Comparison of ENCODE assay signal across 8 cellular contexts in genomic region chr11:27700351-27701261, GRCh38. TPM values are rescaled to one million over a fixed set of nuclear protein-coding genes. Genes with fewer than 3 reads are reported as not detected.
DNase-seq lines count a peak whose midpoint lies in the region; ATAC-seq and TF ChIP-seq lines count a peak whose summit lies in the region.

Gene BDNF, minus strand, starts transcription at chr11:27700455. Its CDS starts 41,891 bp downstream, at chr11:27658564.

- H3K36me3 ChIP-seq in SU-DHL-6 (ENCODE audit: low read length): no peaks in the 10 kb centered on the region
- no peaks in the 10 kb centered on the region for H3K36me3 ChIP-seq in naive thymus-derived CD4-positive, alpha-beta T cell (ENCODE audit: control insufficient read depth in 2 of 3, insufficient read depth in 3 of 3, low read length in 3 of 3)

- DNase-seq in ELR (ENCODE audit: low read depth): peak; percentile 77
- peak; percentile 72 for DNase-seq in HCEC 1CT
- no peak for DNase-seq in naive thymus-derived CD4-positive, alpha-beta T cell
- no peak for DNase-seq in effector CD8-positive, alpha-beta T cell (lab: John Stamatoyannopoulos, UW)
- DNase-seq in DMS153 (lab: John Stamatoyannopoulos, UW): no peak

- no peak for TF ChIP-seq CTCF in SU-DHL-6 (IDR thresholded peaks at IDR 0.05; ENCODE audit: insufficient read depth, low read length, poor library complexity, severe bottlenecking)

- no peaks in the 10 kb centered on the region for H3F3A ChIP-seq in SU-DHL-6 (ENCODE audit: insufficient read depth)

- H2AFZ ChIP-seq in SU-DHL-6 (ENCODE audit: low read depth, low read length, severe bottlenecking): peak within 1 kb of the TSS; percentile 97

- H3K27ac ChIP-seq in SU-DHL-6 (ENCODE audit: low read depth, low read length): no peak within 1 kb of the TSS
- H3K27ac ChIP-seq in naive thymus-derived CD4-positive, alpha-beta T cell (ENCODE audit: low read depth, low read length): no peak within 1 kb of the TSS

- no peaks in the 10 kb centered on the region for H3K79me2 ChIP-seq in SU-DHL-6 (ENCODE audit: insufficient read depth, low read length)

- H3K4me1 Mint-ChIP-seq in naive thymus-derived CD4-positive, alpha-beta T cell: peaks cover 12 to 32% (median 25%) of the 10 kb centered on the region in 7 donors

- POLR2A ChIA-PET in naive thymus-derived CD4-positive, alpha-beta T cell (lab: Charles Lee): no interaction called here

- peak within 1 kb of the TSS; percentile 75 to 91 (median 83) for H3K4me3 Mint-ChIP-seq in naive thymus-derived CD4-positive, alpha-beta T cell

- peaks cover 65 to 81% (median 75%) of the 10 kb centered on the region in 5 donors for H3K27me3 Mint-ChIP-seq in naive thymus-derived CD4-positive, alpha-beta T cell

- peak within 1 kb of the TSS; percentile 77 for H3K4me2 ChIP-seq in SU-DHL-6 (ENCODE audit: low read depth, low read length, poor library complexity, severe bottlenecking)

- intact Hi-C loops in naive thymus-derived CD4-positive, alpha-beta T cell (cut with micrococcal nuclease): loop anchor here in 1 of 2 donors (1.0 kb wide), 1 partner anchor 22 kb away; no protein-coding TSS in a partner anchor

- H3K9ac ChIP-seq in SU-DHL-6 (ENCODE audit: low read length): peak within 1 kb of the TSS; percentile 18

- H3K4me3 ChIP-seq in SU-DHL-6 (ENCODE audit: insufficient read depth, low read length, poor library complexity, severe bottlenecking): peak within 1 kb of the TSS; percentile 54
- H3K4me3 ChIP-seq in naive thymus-derived CD4-positive, alpha-beta T cell (ENCODE audit: low read length): peak within 1 kb of the TSS; percentile 31

- peak within 1 kb of the TSS in 1 of 9 donors; percentile 65 for H3K27ac Mint-ChIP-seq in naive thymus-derived CD4-positive, alpha-beta T cell

- no peaks in the 10 kb centered on the region for H3K9me3 ChIP-seq in SU-DHL-6 (ENCODE audit: insufficient read depth, low read length)
- H3K9me3 ChIP-seq in naive thymus-derived CD4-positive, alpha-beta T cell (ENCODE audit: control insufficient read depth in 2 of 3, low read length in 3 of 3): no peaks in the 10 kb centered on the region

- peak; percentile 30 for ATAC-seq in esophagus mucosa
- peak; percentile 14 for ATAC-seq in naive thymus-derived CD4-positive, alpha-beta T cell
- ATAC-seq in GM21367 (IDR thresholded peaks at IDR 0.05; ENCODE audit: unreplicated experiment): no peak

- CTCF ChIA-PET in naive thymus-derived CD4-positive, alpha-beta T cell (lab: Charles Lee): no interaction called here

- no peaks in the 10 kb centered on the region for H4K20me1 ChIP-seq in SU-DHL-6 (ENCODE audit: low read depth, low read length)

- H3K9me2 ChIP-seq in SU-DHL-6 (replicated peaks; ENCODE audit: insufficient read depth, low read length): no peaks in the 10 kb centered on the region

- H3K36me3 Mint-ChIP-seq in naive thymus-derived CD4-positive, alpha-beta T cell: no peaks in the 10 kb centered on the region

- no peaks in the 10 kb centered on the region for H3K27me3 ChIP-seq in SU-DHL-6 (ENCODE audit: low read length)
- peaks cover 5 to 15% of the 10 kb centered on the region in 2 donors for H3K27me3 ChIP-seq in naive thymus-derived CD4-positive, alpha-beta T cell (ENCODE audit: control insufficient read depth in 2 of 2, insufficient read depth in 2 of 2, low read length in 2 of 2)

- H3K4me1 ChIP-seq in naive thymus-derived CD4-positive, alpha-beta T cell (ENCODE audit: control insufficient read depth in 2 of 2, insufficient read depth in 2 of 2, low read length in 2 of 2): peaks cover 0 to 13% of the 10 kb centered on the region in 2 donors

- H3K9me3 Mint-ChIP-seq in naive thymus-derived CD4-positive, alpha-beta T cell: peaks cover 0 to 5% (median 0%) of the 10 kb centered on the region in 11 donors

RNA-seq across cellular contexts. Expression of gene BDNF, which starts in this region (rescaled TPM):
- total RNA-seq in esophagus mucosa: 0.92 TPM
- total RNA-seq in naive thymus-derived CD4-positive, alpha-beta T cell: not detected
- polyA plus RNA-seq in naive thymus-derived CD4-positive, alpha-beta T cell: not detected

Comparison
In these comparisons a context has a peak if more than half of its experiments do, and no peak if none do; other contexts are left out.
1. Peak in ATAC-seq in esophagus mucosa; RNA of the gene not detected or under 1 TPM.
2. Peak in ATAC-seq and H3K4me3 ChIP-seq in naive thymus-derived CD4-positive, alpha-beta T cell; RNA of the gene not detected or under 1 TPM.
3. DNase-seq: peak in ELR (single experiment) and HCEC 1CT (single experiment); none in naive thymus-derived CD4-positive, alpha-beta T cell (0 of 9), effector CD8-positive, alpha-beta T cell (single experiment) and DMS153 (single experiment).